20 cellular contexts compared by ENCODE assay signal in the genomic region with DNA sequence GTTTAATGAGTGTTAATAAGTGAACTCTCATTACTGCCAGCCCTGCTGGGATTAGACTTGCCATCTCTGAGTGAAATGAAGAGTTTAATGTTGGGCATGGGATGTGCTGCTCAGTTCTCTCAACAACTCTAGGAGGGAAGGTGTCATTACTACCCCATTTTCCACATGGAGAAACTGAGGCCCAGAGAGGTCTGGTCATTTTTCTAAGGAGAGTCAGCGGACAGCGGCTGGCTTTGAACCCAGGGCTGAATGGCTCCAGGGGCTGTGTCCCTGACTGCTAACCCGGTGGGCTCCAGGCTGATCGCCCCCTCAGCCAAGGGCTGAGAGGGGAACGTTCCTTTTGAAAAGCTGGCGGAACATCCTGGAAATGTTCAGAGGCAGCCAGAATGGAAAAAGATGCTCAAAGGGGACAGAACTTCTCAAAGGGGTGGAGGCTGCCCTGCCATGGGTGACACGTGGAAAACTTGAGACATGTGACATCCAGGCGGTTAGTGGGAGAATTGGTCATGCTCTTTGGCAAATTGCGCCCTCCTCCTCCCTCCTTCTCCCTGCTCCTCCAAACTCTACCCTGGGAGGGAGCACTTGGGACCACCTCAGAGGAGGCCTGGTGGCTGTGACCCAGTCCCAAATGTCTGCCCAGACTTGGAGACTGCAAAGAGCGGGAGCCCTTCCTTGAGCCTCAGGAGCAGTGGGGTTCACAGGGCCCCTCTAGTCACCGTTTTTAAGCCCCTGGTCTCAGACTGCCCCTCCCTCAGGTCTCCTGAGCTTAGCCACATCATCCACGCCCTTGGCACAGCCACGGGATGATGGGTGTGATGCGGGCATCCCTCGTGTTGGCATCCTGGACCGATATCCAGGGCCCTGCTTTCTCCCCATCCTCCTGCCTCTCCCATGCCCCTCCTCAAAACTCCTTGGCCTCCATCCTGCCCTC. TPM values are rescaled to one million over a fixed set of nuclear protein-coding genes. Genes with fewer than 3 reads are reported as not detected.
A peak's percentile ranks its signal among the peaks of the same experiment; 100 is the strongest.
DNase-seq lines count a peak whose midpoint lies in the region; ATAC-seq and TF ChIP-seq lines count a peak whose summit lies in the region.
"Had no signal": no experiment of that assay in that cellular context is flagged by ENCODE, and none has a peak within 500 bp of the region (broad histone marks: within the 10 kb centered on the region; RNA-seq: fewer than 3 reads in every experiment).

No MANE protein-coding gene starts in this region.

- H3K36me3 ChIP-seq in IMR-90 (ENCODE audit: control insufficient read depth, insufficient read depth, low read length) = no peaks in the 10 kb centered on the region
- H3K36me3 ChIP-seq in heart left ventricle = no peaks in the 10 kb centered on the region
- no peaks in the 10 kb centered on the region for H3K36me3 ChIP-seq in skeletal muscle tissue (ENCODE audit: control insufficient read depth in 3 of 3, insufficient read depth in 3 of 3, low read length in 3 of 3)
- H3K36me3 ChIP-seq in trophoblast cell (ENCODE audit: control insufficient read depth in 1 of 2, insufficient read depth in 2 of 2, low read length in 2 of 2) = no peaks in the 10 kb centered on the region
- H3K36me3 ChIP-seq: BLaER1 had no signal

- H4K5ac ChIP-seq in IMR-90 (ENCODE audit: low read depth, low read length) = no peak overlapping the region

- no peaks in the 10 kb centered on the region for H3K9me3 Mint-ChIP-seq in activated CD4-positive, alpha-beta T cell treated with anti-CD3 and anti-CD28 coated beads for 36 hours (ENCODE audit: low read depth)
- H3K9me3 Mint-ChIP-seq: natural killer cell treated with Interleukin-12 subunit alpha and Interleukin-12 subunit beta and Interleukin-15 and Interleukin-18, amount 100 ng/mL, for 72 hours; type B pancreatic cell had no signal

- no peaks in the 10 kb centered on the region for H4K20me1 ChIP-seq in IMR-90 (ENCODE audit: insufficient read depth, low read length)
- H4K20me1 ChIP-seq: BLaER1 had no signal

- no peak overlapping the region for H3K4ac ChIP-seq in IMR-90 (ENCODE audit: low read depth, low read length)
- H3K4ac ChIP-seq in trophoblast cell (ENCODE audit: low read depth, low read length) = no peak overlapping the region

- H4K12ac ChIP-seq in trophoblast cell (ENCODE audit: low read depth, low read length) = no peak overlapping the region

- H3K4me3 ChIP-seq in IMR-90 (ENCODE audit: insufficient read depth, low read depth, low read length) (no peak overlapping the region), heart left ventricle (no peak overlapping the region), skeletal muscle tissue (ENCODE audit: low read length in 3 of 3) (no peak overlapping the region), trophoblast cell (ENCODE audit: low read depth, low read length) (no peak overlapping the region)
- H3K4me3 ChIP-seq: BLaER1 had no signal

- H3K9ac ChIP-seq in IMR-90 (ENCODE audit: low read depth, low read length) (no peak overlapping the region), skeletal muscle tissue (ENCODE audit: low read depth in 1 of 3, low read length in 3 of 3) (no peak overlapping the region), trophoblast cell (ENCODE audit: low read length) (no peak overlapping the region)
- H3K9ac ChIP-seq: BLaER1 had no signal

- H3K4me1 ChIP-seq in IMR-90 (ENCODE audit: control insufficient read depth, insufficient read depth, low read length) (no peaks in the 10 kb centered on the region), heart left ventricle (no peaks in the 10 kb centered on the region), skeletal muscle tissue (ENCODE audit: control insufficient read depth in 3 of 3, insufficient read depth in 3 of 3, low read length in 3 of 3) (peaks cover 0 to 3% (median 0%) of the 10 kb centered on the region in 3 donors), trophoblast cell (ENCODE audit: control insufficient read depth in 1 of 2, insufficient read depth in 2 of 2, low read length in 2 of 2) (no peaks in the 10 kb centered on the region)

- H3K18ac ChIP-seq in IMR-90 (ENCODE audit: low read depth, low read length) (no peak overlapping the region), trophoblast cell (ENCODE audit: low read length) (no peak overlapping the region)

- POLR2A ChIA-PET in activated CD4-positive, alpha-beta T cell treated with anti-CD3 and anti-CD28 coated beads for 36 hours (lab: Charles Lee) = interaction anchor here (0.6 kb wide), 1 partner anchor 162 kb away, joined by 3 read pairs; no protein-coding TSS in a partner anchor
- POLR2A ChIA-PET in IMR-90 (lab: Charles Lee; ENCODE audit: unreplicated experiment) = no interaction called here

- DNase-seq in activated CD4-positive, alpha-beta T cell treated with anti-CD3 and anti-CD28 coated beads for 36 hours = peak; percentile 36
- no peak for DNase-seq in activated CD4-positive, alpha-beta T cell treated with anti-CD3 and anti-CD28 coated beads for 4 hours
- DNase-seq in IMR-90 (no peak), heart left ventricle (no peak), trophoblast cell (no peak), globus pallidus (ENCODE audit: low spot score) (no peak)
- no peak for DNase-seq in activated T-cell treated with anti-CD3 and anti-CD28 coated beads, Interleukin-2, amount 50 U/mL, for 1 hour
- DNase-seq: activated CD8-positive, alpha-beta memory T cell treated with anti-CD3 and anti-CD28 coated beads, Interleukin-2, amount 50 U/mL, for 48 hours; activated gamma-delta T cell treated with Interleukin-2 at 50 U/mL for 16 hours; anterior cingulate cortex; cerebellar nuclear complex; effector memory CD4-positive, alpha-beta T cell; KBM-7; NCI-H187 treated with DMSO at 0.1 percent for 48 hours; T-helper 9 cell had no signal

- no peak overlapping the region for H3K27ac Mint-ChIP-seq in activated CD4-positive, alpha-beta T cell treated with anti-CD3 and anti-CD28 coated beads for 36 hours
- H3K27ac Mint-ChIP-seq: natural killer cell treated with Interleukin-12 subunit alpha and Interleukin-12 subunit beta and Interleukin-15 and Interleukin-18, amount 100 ng/mL, for 72 hours; type B pancreatic cell had no signal

- no peak overlapping the region for H3K56ac ChIP-seq in IMR-90 (ENCODE audit: extremely low read depth, insufficient read depth, low read length)

- H4K8ac ChIP-seq in IMR-90 (ENCODE audit: low read depth in 2 of 2, low read length in 2 of 2) (no peak overlapping the region), trophoblast cell (ENCODE audit: low read depth, low read length) (no peak overlapping the region)

- H2BK5ac ChIP-seq in IMR-90 (ENCODE audit: low read depth, low read length, poor library complexity, severe bottlenecking) (no peak overlapping the region), trophoblast cell (ENCODE audit: low read depth, low read length, poor library complexity) (no peak overlapping the region)

- in situ Hi-C loops in IMR-90 (cut with MboI; ENCODE audit: low sequenced_read_pairs) = no loop called here

- H2BK120ac ChIP-seq in IMR-90 (ENCODE audit: low read depth, low read length) = no peak overlapping the region
- H2BK120ac ChIP-seq in trophoblast cell (ENCODE audit: insufficient read depth, low read length, poor library complexity) = no peak overlapping the region

- ATAC-seq in activated CD4-positive, alpha-beta T cell treated with anti-CD3 and anti-CD28 coated beads for 36 hours = peak; percentile 55
- ATAC-seq in IMR-90 (ENCODE audit: low read depth) = no peak
- peak; percentile 43 to 71 (median 58) for ATAC-seq in heart left ventricle

- intact Hi-C loops in activated CD4-positive, alpha-beta T cell treated with anti-CD3 and anti-CD28 coated beads for 36 hours (cut with DNase I, micrococcal nuclease) = no loop called here
- intact Hi-C loops in IMR-90 (cut with micrococcal nuclease) (no loop called here), heart left ventricle (cut with DNase I) (no loop called here)

- no peaks in the 10 kb centered on the region for H3K36me3 Mint-ChIP-seq in activated CD4-positive, alpha-beta T cell treated with anti-CD3 and anti-CD28 coated beads for 36 hours (ENCODE audit: low read depth)
- H3K36me3 Mint-ChIP-seq: natural killer cell treated with Interleukin-12 subunit alpha and Interleukin-12 subunit beta and Interleukin-15 and Interleukin-18, amount 100 ng/mL, for 72 hours had no signal

- TF ChIP-seq CTCF in IMR-90 (conservative IDR thresholded peaks at IDR 0.05; ENCODE audit: low read depth, low read length) (no peak), heart left ventricle (IDR thresholded peaks at IDR 0.05) (no peak)

- H3K79me1 ChIP-seq in IMR-90 (ENCODE audit: low read depth in 1 of 2, low read length in 2 of 2) (no peaks in the 10 kb centered on the region), trophoblast cell (ENCODE audit: low read length) (no peaks in the 10 kb centered on the region)

- no peaks in the 10 kb centered on the region for H3K27me3 ChIP-seq in IMR-90 (ENCODE audit: control insufficient read depth, insufficient read depth, low read length)
- H3K27me3 ChIP-seq in heart left ventricle = no peaks in the 10 kb centered on the region
- no peaks in the 10 kb centered on the region for H3K27me3 ChIP-seq in skeletal muscle tissue (ENCODE audit: control insufficient read depth in 3 of 3, insufficient read depth in 3 of 3, low read length in 3 of 3)
- no peaks in the 10 kb centered on the region for H3K27me3 ChIP-seq in trophoblast cell (ENCODE audit: insufficient read depth, low read length)
- H3K27me3 ChIP-seq: BLaER1 had no signal

- WGBS in IMR-90 (ENCODE audit: extremely low coverage in 2 of 2, insufficient read length in 1 of 2), 2 experiments = 100% methylated on average over 5 of the region's 16 CpGs; no CpG with 5 or more reads in 1 of the 2 experiments
- WGBS in heart left ventricle, 4 donors = 68 to 77% (median 73%) methylated on average over 15 to 16 of the region's 16 CpGs
- no CpG with 5 or more reads among the region's 16 CpGs for WGBS in trophoblast cell (ENCODE audit: extremely low coverage, insufficient coverage, insufficient read length)

- H2BK12ac ChIP-seq in trophoblast cell (ENCODE audit: low read length) = no peak overlapping the region

- CTCF ChIA-PET in activated CD4-positive, alpha-beta T cell treated with anti-CD3 and anti-CD28 coated beads for 36 hours (lab: Charles Lee) = interaction anchor here (0.6 kb wide), 1 partner anchor 847 kb away, joined by 3 read pairs; no protein-coding TSS in a partner anchor
- CTCF ChIA-PET in IMR-90 (lab: Yijun Ruan, JAX) = no interaction called here

- H2BK15ac ChIP-seq in IMR-90 (ENCODE audit: low read depth, low read length) = no peak overlapping the region

- H3K27me3 Mint-ChIP-seq in activated CD4-positive, alpha-beta T cell treated with anti-CD3 and anti-CD28 coated beads for 36 hours = no peaks in the 10 kb centered on the region
- H3K27me3 Mint-ChIP-seq: type B pancreatic cell had no signal

- no peak overlapping the region for H3K14ac ChIP-seq in IMR-90 (replicated peaks; ENCODE audit: low read depth, low read length)
- no peak overlapping the region for H3K14ac ChIP-seq in trophoblast cell (ENCODE audit: low read length)

- H2AK5ac ChIP-seq in IMR-90 (ENCODE audit: low read depth, low read length) (no peak overlapping the region), trophoblast cell (ENCODE audit: low read length) (no peak overlapping the region)

- no peaks in the 10 kb centered on the region for H3K79me2 ChIP-seq in trophoblast cell (ENCODE audit: control insufficient read depth, insufficient read depth, low read length, poor library complexity)

- no peak overlapping the region for H2BK20ac ChIP-seq in IMR-90 (ENCODE audit: low read depth, low read length)

- BruUV-seq in IMR-90 (replicated peaks; lab: Mats Ljungman, UMichigan) = no TSS peak

- H3K27ac ChIP-seq in IMR-90 (ENCODE audit: insufficient read depth, low read length) = no peak overlapping the region
- H3K27ac ChIP-seq in heart left ventricle = peak overlapping the region in 3 of 12 donors; percentile 51 to 71 (median 51)
- peak overlapping the region; percentile 12 for H3K27ac ChIP-seq in skeletal muscle tissue (ENCODE audit: low read depth, low read length)
- no peak overlapping the region for H3K27ac ChIP-seq in trophoblast cell (ENCODE audit: low read depth, low read length)
- H3K27ac ChIP-seq: 22Rv1, BLaER1 had no signal

- no peak for TF ChIP-seq RAD21 in IMR-90 (IDR thresholded peaks at IDR 0.05; ENCODE audit: low read length)

- H2AK9ac ChIP-seq in IMR-90 (replicated peaks; ENCODE audit: low read depth, low read length, poor library complexity) = peak overlapping the region; percentile 16

- H3K23ac ChIP-seq in IMR-90 (ENCODE audit: low read depth, low read length) = no peak overlapping the region
- no peak overlapping the region for H3K23ac ChIP-seq in trophoblast cell (ENCODE audit: low read length)

- no peaks in the 10 kb centered on the region for H3K9me3 ChIP-seq in IMR-90 (ENCODE audit: control insufficient read depth, insufficient read depth, low read length)
- H3K9me3 ChIP-seq in heart left ventricle = no peaks in the 10 kb centered on the region
- no peaks in the 10 kb centered on the region for H3K9me3 ChIP-seq in skeletal muscle tissue (ENCODE audit: control insufficient read depth in 3 of 3, low read length in 3 of 3)
- H3K9me3 ChIP-seq in trophoblast cell (ENCODE audit: insufficient read depth, low read depth, low read length) = peaks cover 1% of the 10 kb centered on the region
- H3K9me3 ChIP-seq: BLaER1 had no signal

- no peak overlapping the region for H2AFZ ChIP-seq in IMR-90 (replicated peaks; ENCODE audit: low read length, poor library complexity)
- no peak overlapping the region for H2AFZ ChIP-seq in trophoblast cell (ENCODE audit: insufficient read depth, low read length, poor library complexity)

- no peak for TF ChIP-seq POLR2A in IMR-90 (IDR thresholded peaks at IDR 0.05; ENCODE audit: low read depth, low read length)
- TF ChIP-seq POLR2A in heart left ventricle (IDR thresholded peaks at IDR 0.05) = no peak

- H3K4me2 ChIP-seq in IMR-90 (ENCODE audit: low read depth, low read length) (no peak overlapping the region), trophoblast cell (ENCODE audit: low read length) (no peak overlapping the region)
- H3K4me2 ChIP-seq: BLaER1 had no signal

- H4K91ac ChIP-seq in IMR-90 (ENCODE audit: insufficient read depth, low read depth, low read length) (no peak overlapping the region), trophoblast cell (ENCODE audit: low read depth, low read length) (no peak overlapping the region)

- dilution Hi-C loops in IMR-90 (cut with HindIII; ENCODE audit: low sequenced_read_pairs, unreplicated experiment) = no loop called here

- H3K4me3 Mint-ChIP-seq in activated CD4-positive, alpha-beta T cell treated with anti-CD3 and anti-CD28 coated beads for 36 hours = no peak overlapping the region
- H3K4me3 Mint-ChIP-seq: natural killer cell treated with Interleukin-12 subunit alpha and Interleukin-12 subunit beta and Interleukin-15 and Interleukin-18, amount 100 ng/mL, for 72 hours; type B pancreatic cell had no signal

- no peaks in the 10 kb centered on the region for H3K9me1 ChIP-seq in IMR-90 (ENCODE audit: insufficient read depth, low read length)

- H3K4me1 Mint-ChIP-seq in activated CD4-positive, alpha-beta T cell treated with anti-CD3 and anti-CD28 coated beads for 36 hours = no peaks in the 10 kb centered on the region

RNA-seq across cellular contexts. Expression of a gene that starts 28.7 kb away (rescaled TPM):
- total RNA-seq in activated CD4-positive, alpha-beta T cell treated with anti-CD3 and anti-CD28 coated beads for 36 hours = under 1 TPM; 0.50 to 0.72 TPM
- total RNA-seq in IMR-90 (2012; rRNA removed) = 11.4 and 13.6 TPM in 2 replicates
- 17.7 and 19.3 TPM in 2 replicates for polyA plus RNA-seq in IMR-90 (2012; rRNA removed)
- polyA plus RNA-seq in IMR-90 (2012; cell fraction: cytosol; rRNA removed) = 7.8 and 11.0 TPM in 2 replicates
- polyA plus RNA-seq in IMR-90 (2012; cell fraction: nucleus; rRNA removed; ENCODE audit: low replicate concordance) = 110 and 165 TPM in 2 replicates
- total RNA-seq in heart left ventricle = 10 to 100 TPM in 1 of 9 donors, 1 to 10 TPM in 8; 1.6 to 17.2 (median 3.6) TPM
- 1 to 10 TPM; 2.2 to 7.7 TPM for polyA plus RNA-seq in heart left ventricle
- 20.4 TPM for total RNA-seq in skeletal muscle tissue
- polyA plus RNA-seq in trophoblast cell (2013) = 6.0 TPM in 2 replicates

RNA-seq across cellular contexts. Expression of a gene that starts 40.5 kb away (rescaled TPM):
- total RNA-seq in activated CD4-positive, alpha-beta T cell treated with anti-CD3 and anti-CD28 coated beads for 36 hours = 100 to 1,000 TPM in 1 of 2 experiments, 10 to 100 TPM in 1; 79.5 to 110 TPM
- total RNA-seq in IMR-90 (2012; rRNA removed) (13.8 and 20.6 TPM in 2 replicates), heart left ventricle (100 to 1,000 TPM in 1 of 9 donors, 10 to 100 TPM in 8; 42.6 to 101 (median 79.3) TPM), skeletal muscle tissue (12.0 TPM)
- polyA plus RNA-seq in IMR-90 (2012; rRNA removed) (51.9 and 54.4 TPM in 2 replicates), heart left ventricle (10 to 100 TPM; 43.7 to 53.8 TPM)
- polyA plus RNA-seq in IMR-90 (2012; cell fraction: cytosol; rRNA removed) = 31.3 and 33.3 TPM in 2 replicates
- 104 and 121 TPM in 2 replicates for polyA plus RNA-seq in IMR-90 (2012; cell fraction: nucleus; rRNA removed; ENCODE audit: low replicate concordance)
- polyA plus RNA-seq in trophoblast cell (2013) = 103 and 112 TPM in 2 replicates

RNA-seq across cellular contexts. Expression of a gene that starts 43.9 kb away (rescaled TPM):
- total RNA-seq in activated CD4-positive, alpha-beta T cell treated with anti-CD3 and anti-CD28 coated beads for 36 hours = 10 to 100 TPM; 28.4 to 29.4 TPM
- 118 TPM in 2 replicates for total RNA-seq in IMR-90 (2012; rRNA removed)
- polyA plus RNA-seq in IMR-90 (2012; rRNA removed) = 124 and 146 TPM in 2 replicates
- polyA plus RNA-seq in IMR-90 (2012; cell fraction: cytosol; rRNA removed) = 69.6 and 69.8 TPM in 2 replicates
- polyA plus RNA-seq in IMR-90 (2012; cell fraction: nucleus; rRNA removed; ENCODE audit: low replicate concordance) = 168 and 324 TPM in 2 replicates
- total RNA-seq in heart left ventricle = 100 to 1,000 TPM in 1 of 9 donors, 10 to 100 TPM in 8; 68.5 to 122 (median 87.4) TPM
- polyA plus RNA-seq in heart left ventricle = 100 to 1,000 TPM in 1 of 2 donors, 10 to 100 TPM in 1; 77.7 to 144 TPM
- total RNA-seq in skeletal muscle tissue = 85.1 TPM
- 93.4 and 99.9 TPM in 2 replicates for polyA plus RNA-seq in trophoblast cell (2013)

RNA-seq across cellular contexts. Expression of a gene that starts 44.2 kb away (rescaled TPM):
- 10 to 100 TPM; 13.1 to 14.1 TPM for total RNA-seq in activated CD4-positive, alpha-beta T cell treated with anti-CD3 and anti-CD28 coated beads for 36 hours
- total RNA-seq in IMR-90 (2012; rRNA removed) (37.5 and 38.9 TPM in 2 replicates), heart left ventricle (10 to 100 TPM; 10.8 to 23.9 (median 18.7) TPM), skeletal muscle tissue (17.7 TPM)
- polyA plus RNA-seq in IMR-90 (2012; rRNA removed) (93.5 and 99.7 TPM in 2 replicates), heart left ventricle (10 to 100 TPM; 25.8 to 30.6 TPM)
- polyA plus RNA-seq in IMR-90 (2012; cell fraction: cytosol; rRNA removed) = 67.9 and 73.4 TPM in 2 replicates
- 21.7 and 25.2 TPM in 2 replicates for polyA plus RNA-seq in IMR-90 (2012; cell fraction: nucleus; rRNA removed; ENCODE audit: low replicate concordance)
- polyA plus RNA-seq in trophoblast cell (2013) = 42.0 and 44.4 TPM in 2 replicates
